Comparison of ENCODE assay signal across 30 cellular contexts in the genomic region with DNA sequence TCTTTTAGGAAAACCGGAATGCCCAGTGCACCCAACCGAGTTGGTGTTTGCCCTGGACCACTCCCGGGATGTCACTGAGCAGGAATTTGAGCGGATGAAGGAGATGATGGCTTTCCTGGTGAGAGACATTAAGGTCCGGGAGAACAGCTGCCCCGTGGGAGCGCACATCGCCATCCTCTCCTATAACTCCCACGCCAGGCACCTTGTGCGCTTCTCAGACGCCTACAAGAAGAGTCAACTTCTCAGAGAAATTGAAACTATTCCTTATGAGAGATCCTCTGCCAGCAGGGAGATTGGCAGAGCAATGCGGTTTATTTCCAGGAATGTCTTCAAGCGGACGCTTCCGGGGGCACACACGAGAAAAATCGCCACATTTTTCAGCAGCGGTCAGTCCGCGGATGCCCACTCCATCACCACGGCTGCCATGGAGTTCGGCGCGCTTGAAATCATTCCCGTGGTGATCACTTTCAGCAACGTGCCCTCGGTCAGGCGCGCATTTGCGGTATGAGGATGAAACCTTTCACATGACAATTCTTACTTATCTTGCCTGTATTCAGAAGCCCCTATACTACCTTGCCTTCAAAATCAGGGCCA.
"Had no signal": no experiment of that assay in that cellular context is flagged by ENCODE, and none has a peak within 500 bp of the region (broad histone marks: within the 10 kb centered on the region; RNA-seq: fewer than 3 reads in every experiment).

No MANE protein-coding gene starts in this region.

- H3K4me1 ChIP-seq: body of pancreas, breast epithelium had no signal

- H3K27me3 ChIP-seq: adrenal gland, body of pancreas, brain microvascular endothelial cell, breast epithelium had no signal

- DNase-seq: activated B cell treated with CpG ODN at 0.5 μM for 24 hours; activated CD4-positive, alpha-beta memory T cell treated with anti-CD3 and anti-CD28 coated beads for 36 hours; activated CD4-positive, alpha-beta T cell treated with anti-CD3 and anti-CD28 coated beads for 4 hours; activated CD4-positive, alpha-beta T cell treated with anti-CD3 and anti-CD28 coated beads, Interleukin-2, amount 10 ng/mL, durations not matched to agents 24 days and 14 days; activated CD4-positive, alpha-beta T cell treated with anti-CD3 and anti-CD28 coated beads, Interleukin-2, amount 50 U/mL, for 1 hour; activated CD4-positive, alpha-beta T cell treated with anti-CD3 and anti-CD28 coated beads, Interleukin-2, amount 50 U/mL, for 4 hours; activated CD4-positive, CD25-positive, alpha-beta regulatory T cell treated with anti-CD3 and anti-CD28 coated beads, Interleukin-2, amount 50 U/mL, for 72 hours; activated CD8-positive, alpha-beta memory T cell treated with anti-CD3 and anti-CD28 coated beads, Interleukin-2, amount 50 U/mL, for 4 hours; activated CD8-positive, alpha-beta T cell treated with anti-CD3 and anti-CD28 coated beads for 36 hours; activated effector memory CD4-positive, alpha-beta T cell treated with anti-CD3 and anti-CD28 coated beads, Interleukin-2, amount 50 U/mL, for 16 hours; activated gamma-delta T cell treated with Interleukin-2 at 50 U/mL for 16 hours; activated naive CD4-positive, alpha-beta T cell; activated naive CD4-positive, alpha-beta T cell treated with anti-CD3 and anti-CD28 coated beads for 36 hours; activated naive CD4-positive, alpha-beta T cell treated with anti-CD3 and anti-CD28 coated beads, Interleukin-2, amount 50 U/mL, for 16 hours; activated naive CD8-positive, alpha-beta T cell treated with anti-CD3 and anti-CD28 coated beads for 36 hours; activated T-cell treated with anti-CD3 and anti-CD28 coated beads for 4 hours; activated T-cell treated with anti-CD3 and anti-CD28 coated beads, Interleukin-2, amount 50 U/mL, for 1 hour; activated T-cell treated with anti-CD3 and anti-CD28 coated beads, Interleukin-2, amount 50 U/mL, for 4 hours; activated T-cell treated with anti-CD3 and anti-CD28 coated beads, Interleukin-2, amount 50 U/mL, for 72 hours; adrenal gland; amniotic stem cell; aorta; body of pancreas; brain microvascular endothelial cell; central memory CD4-positive, alpha-beta T cell; T-helper 1 cell; T-helper 2 cell; T-helper 9 cell had no signal

- H3K9me3 ChIP-seq: adrenal gland, body of pancreas, breast epithelium had no signal

- H3K27ac ChIP-seq: adrenal gland, body of pancreas, brain microvascular endothelial cell, breast epithelium, VCaP had no signal

- H3K4me3 ChIP-seq: adrenal gland, body of pancreas, breast epithelium had no signal

- H3K36me3 ChIP-seq: adrenal gland, brain microvascular endothelial cell, breast epithelium had no signal
